In the genomic region with DNA sequence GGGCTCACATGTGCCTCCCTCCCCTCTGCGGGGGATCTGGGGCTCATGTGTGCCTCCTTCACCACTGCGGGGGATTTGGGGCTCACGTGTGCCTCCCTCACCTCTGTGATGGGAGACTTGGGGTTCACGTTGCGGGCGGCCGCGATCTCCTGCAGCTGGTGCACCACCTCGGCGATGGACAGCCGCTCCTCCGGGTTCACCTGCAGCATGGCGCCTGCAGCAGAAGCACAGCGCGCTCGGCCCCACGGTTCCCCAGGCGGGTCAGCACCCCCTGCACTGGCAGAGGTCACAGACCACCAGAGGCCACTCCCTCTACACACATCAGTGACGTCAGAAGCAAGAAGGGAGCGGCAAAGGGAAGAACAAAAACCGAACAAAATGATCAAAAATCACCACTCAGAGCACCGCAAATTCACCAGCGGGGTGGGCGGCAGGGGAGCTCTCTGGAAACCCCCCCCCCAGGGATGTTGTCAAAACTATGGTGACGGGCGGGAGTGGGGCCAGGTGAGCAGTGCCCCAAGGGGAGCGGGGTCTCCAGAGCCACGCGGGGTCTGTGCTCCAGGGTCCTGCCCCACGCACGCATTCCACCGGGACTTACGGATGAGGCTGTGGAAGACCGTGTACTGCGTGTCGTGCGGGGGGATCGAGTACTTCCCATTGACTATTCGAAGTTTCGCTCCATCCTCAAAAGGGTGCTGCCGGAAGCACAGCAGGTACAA, we compare ENCODE assay signal across 34 cellular contexts.
"Had no signal": no experiment of that assay in that cellular context is flagged by ENCODE, and none has a peak within 500 bp of the region (broad histone marks: within the 10 kb centered on the region; RNA-seq: fewer than 3 reads in every experiment).

No MANE protein-coding gene starts in this region.

- H3K27me3 Mint-ChIP-seq: activated CD4-positive, alpha-beta memory T cell treated with anti-CD3 and anti-CD28 coated beads, Interleukin-2, amount 10 ng/mL, durations not matched to agents 7 days and 5 days; activated CD4-positive, alpha-beta T cell treated with anti-CD3 and anti-CD28 coated beads for 36 hours; activated CD4-positive, alpha-beta T cell treated with anti-CD3 and anti-CD28 coated beads, Interleukin-2, amount 10 ng/mL, durations not matched to agents 24 days and 14 days; activated naive CD8-positive, alpha-beta T cell; effector memory CD8-positive, alpha-beta T cell; T-cell had no signal

- FAIRE-seq: astrocyte, bronchial epithelial cell, colon had no signal

- H3K9me3 ChIP-seq: esophagus muscularis mucosa, gastrocnemius medialis, heart right ventricle had no signal

- H3K27ac Mint-ChIP-seq: activated CD4-positive, alpha-beta memory T cell treated with anti-CD3 and anti-CD28 coated beads, Interleukin-2, amount 10 ng/mL, durations not matched to agents 7 days and 5 days; activated CD4-positive, alpha-beta T cell treated with anti-CD3 and anti-CD28 coated beads for 36 hours; activated CD4-positive, alpha-beta T cell treated with anti-CD3 and anti-CD28 coated beads, Interleukin-2, amount 10 ng/mL, durations not matched to agents 24 days and 14 days; activated naive CD4-positive, alpha-beta T cell treated with anti-CD3 and anti-CD28 coated beads for 36 hours; activated naive CD8-positive, alpha-beta T cell; activated T-helper 1 cell treated with anti-CD3 and anti-CD28 coated beads, Interleukin-12 subunit alpha, Interleukin-12 subunit beta, Interleukin-2, Interleukin-4 antibody, amounts not matched to agents 30 ng/mL and 10 ng/mL and 1 ng/mL, durations not matched to agents 14 hours and 24 hours and 36 hours; activated T-helper 2 cell treated with anti-CD3 and anti-CD28 coated beads, Interferon-gamma antibody, Interleukin-2, Interleukin-4, amounts not matched to agents 10 μg/mL and 5 μg/mL and 100 μg/mL, durations not matched to agents 14 hours and 24 hours and 36 hours; T-cell; T-helper 1 cell treated with Interleukin-12 subunit alpha and Interleukin-12 subunit beta and Interleukin-4 antibody, amounts not matched to agents 30 μg/mL and 1 μg/mL, for 36 hours; T-helper 2 cell treated with Interferon-gamma antibody and Interleukin-4, amounts not matched to agents 5 μg/mL and 100 μg/mL, for 36 hours had no signal

- H3K4me3 Mint-ChIP-seq: activated CD4-positive, alpha-beta memory T cell treated with anti-CD3 and anti-CD28 coated beads, Interleukin-2, amount 10 ng/mL, durations not matched to agents 7 days and 5 days; activated CD4-positive, alpha-beta T cell treated with anti-CD3 and anti-CD28 coated beads for 36 hours; activated CD4-positive, alpha-beta T cell treated with anti-CD3 and anti-CD28 coated beads, Interleukin-2, amount 10 ng/mL, durations not matched to agents 24 days and 14 days; activated naive CD4-positive, alpha-beta T cell treated with anti-CD3 and anti-CD28 coated beads for 36 hours; activated naive CD8-positive, alpha-beta T cell; activated T-cell treated with anti-CD3 and anti-CD28 coated beads, Interleukin-2, amount 50 U/mL, for 4 hours; activated T-helper 1 cell treated with anti-CD3 and anti-CD28 coated beads, Interleukin-12 subunit alpha, Interleukin-12 subunit beta, Interleukin-2, Interleukin-4 antibody, amounts not matched to agents 30 ng/mL and 10 ng/mL and 1 ng/mL, durations not matched to agents 14 hours and 24 hours and 36 hours; effector memory CD8-positive, alpha-beta T cell; T-cell; T-helper 1 cell treated with Interleukin-12 subunit alpha and Interleukin-12 subunit beta and Interleukin-4 antibody, amounts not matched to agents 30 μg/mL and 1 μg/mL, for 36 hours; T-helper 2 cell treated with Interferon-gamma antibody and Interleukin-4, amounts not matched to agents 5 μg/mL and 100 μg/mL, for 36 hours had no signal

- ATAC-seq: activated CD4-positive, alpha-beta T cell treated with anti-CD3 and anti-CD28 coated beads for 36 hours; activated T-cell treated with anti-CD3 and anti-CD28 coated beads, Interleukin-2, amount 50 U/mL, for 4 hours; effector memory CD8-positive, alpha-beta T cell; foreskin keratinocyte; gastrocnemius medialis; heart right ventricle; T-cell had no signal

- H3K4me1 Mint-ChIP-seq: activated CD4-positive, alpha-beta memory T cell treated with anti-CD3 and anti-CD28 coated beads, Interleukin-2, amount 10 ng/mL, durations not matched to agents 7 days and 5 days; activated CD4-positive, alpha-beta T cell treated with anti-CD3 and anti-CD28 coated beads for 36 hours; activated CD4-positive, alpha-beta T cell treated with anti-CD3 and anti-CD28 coated beads, Interleukin-2, amount 10 ng/mL, durations not matched to agents 24 days and 14 days had no signal

- DNase-seq: activated CD4-positive, alpha-beta memory T cell treated with anti-CD3 and anti-CD28 coated beads, Interleukin-2, amount 10 ng/mL, durations not matched to agents 7 days and 5 days; activated CD4-positive, alpha-beta T cell treated with anti-CD3 and anti-CD28 coated beads for 36 hours; activated CD4-positive, alpha-beta T cell treated with anti-CD3 and anti-CD28 coated beads, Interleukin-2, amount 10 ng/mL, durations not matched to agents 24 days and 14 days; activated CD4-positive, CD25-positive, alpha-beta regulatory T cell; activated CD4-positive, CD25-positive, alpha-beta regulatory T cell treated with anti-CD3 and anti-CD28 coated beads, Interleukin-2, amount 50 U/mL, for 72 hours; activated CD8-positive, alpha-beta memory T cell treated with anti-CD3 and anti-CD28 coated beads, Interleukin-2, amount 50 U/mL, for 48 hours; activated effector memory CD4-positive, alpha-beta T cell treated with anti-CD3 and anti-CD28 coated beads, Interleukin-2, amount 50 U/mL, for 16 hours; activated naive CD4-positive, alpha-beta T cell treated with anti-CD3 and anti-CD28 coated beads for 36 hours; activated T-cell treated with anti-CD3 and anti-CD28 coated beads for 4 hours; activated T-cell treated with anti-CD3 and anti-CD28 coated beads, Interleukin-2, amount 50 U/mL, for 4 hours; amniotic stem cell; anterior cingulate cortex; brain microvascular endothelial cell; caudate nucleus; cortex of kidney; dermis blood vessel endothelial cell; effector CD4-positive, alpha-beta T cell; effector memory CD8-positive, alpha-beta T cell; erythroblast; foreskin keratinocyte; gastrocnemius medialis; glutamatergic neuron; heart right ventricle; SW 1271; T-cell had no signal

- H3K27me3 ChIP-seq: brain microvascular endothelial cell, esophagus muscularis mucosa, foreskin keratinocyte, gastrocnemius medialis, heart right ventricle had no signal

- H3K9me3 Mint-ChIP-seq: activated CD4-positive, alpha-beta memory T cell treated with anti-CD3 and anti-CD28 coated beads, Interleukin-2, amount 10 ng/mL, durations not matched to agents 7 days and 5 days; activated CD4-positive, alpha-beta T cell treated with anti-CD3 and anti-CD28 coated beads, Interleukin-2, amount 10 ng/mL, durations not matched to agents 24 days and 14 days; activated naive CD4-positive, alpha-beta T cell treated with anti-CD3 and anti-CD28 coated beads for 36 hours; activated T-cell treated with anti-CD3 and anti-CD28 coated beads, Interleukin-2, amount 50 U/mL, for 4 hours; activated T-helper 1 cell treated with anti-CD3 and anti-CD28 coated beads, Interleukin-12 subunit alpha, Interleukin-12 subunit beta, Interleukin-2, Interleukin-4 antibody, amounts not matched to agents 30 ng/mL and 10 ng/mL and 1 ng/mL, durations not matched to agents 14 hours and 24 hours and 36 hours; activated T-helper 2 cell treated with anti-CD3 and anti-CD28 coated beads, Interferon-gamma antibody, Interleukin-2, Interleukin-4, amounts not matched to agents 10 μg/mL and 5 μg/mL and 100 μg/mL, durations not matched to agents 14 hours and 24 hours and 36 hours; effector memory CD8-positive, alpha-beta T cell; T-cell; T-helper 1 cell treated with Interleukin-12 subunit alpha and Interleukin-12 subunit beta and Interleukin-4 antibody, amounts not matched to agents 30 μg/mL and 1 μg/mL, for 36 hours; T-helper 2 cell treated with Interferon-gamma antibody and Interleukin-4, amounts not matched to agents 5 μg/mL and 100 μg/mL, for 36 hours had no signal

- H3K4me3 ChIP-seq: esophagus muscularis mucosa, gastrocnemius medialis, heart right ventricle had no signal

- H3K4me1 ChIP-seq: esophagus muscularis mucosa, foreskin keratinocyte, gastrocnemius medialis, heart right ventricle had no signal

- H3K27ac ChIP-seq: brain microvascular endothelial cell, esophagus muscularis mucosa, foreskin keratinocyte, gastrocnemius medialis, heart right ventricle had no signal

- H3K36me3 Mint-ChIP-seq: activated naive CD8-positive, alpha-beta T cell had no signal
